ENCODE assay signal across 10 cellular contexts in the genomic region with DNA sequence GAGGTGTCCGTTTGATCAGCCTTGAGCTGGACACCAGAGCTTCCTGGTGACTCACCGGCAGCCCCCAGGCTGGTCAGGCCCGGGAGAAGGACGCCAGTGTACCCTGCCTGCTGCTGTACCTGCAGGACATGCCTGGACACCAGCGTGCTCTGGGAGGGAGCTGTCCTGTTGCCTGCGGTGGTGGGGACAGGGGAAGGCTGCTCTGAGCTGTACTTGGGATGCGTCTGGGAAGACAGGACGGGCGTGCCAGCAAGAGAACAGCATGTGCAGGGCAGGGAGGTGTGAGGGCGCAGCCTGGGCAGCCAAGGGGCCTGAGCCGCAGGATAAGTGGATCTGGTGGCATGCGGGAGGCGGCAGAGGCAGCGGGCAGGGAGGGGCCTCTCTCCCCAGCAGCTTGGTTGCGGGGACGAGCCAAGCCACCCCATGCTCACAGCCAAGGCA. TPM values are rescaled to one million over a fixed set of nuclear protein-coding genes. Genes with fewer than 3 reads are reported as not detected.
DNase-seq lines count a peak whose midpoint lies in the region; ATAC-seq and TF ChIP-seq lines count a peak whose summit lies in the region.
"Had no signal": no experiment of that assay in that cellular context is flagged by ENCODE, and none has a peak within 500 bp of the region (broad histone marks: within the 10 kb centered on the region; RNA-seq: fewer than 3 reads in every experiment).

No MANE protein-coding gene starts in this region.

- dilution Hi-C loops in mammary epithelial cell (cut with HindIII; ENCODE audit: low sequenced_read_pairs) = no loop called here

- no peaks in the 10 kb centered on the region for H3K27me3 ChIP-seq in mammary epithelial cell (ENCODE audit: insufficient read depth, low read length)

- CTCF ChIA-PET in mammary epithelial cell (lab: Charles Lee; ENCODE audit: low non-redundant PET) = interaction anchor here (0.5 to 2.0 kb wide), 6 partner anchors 19 to 686 kb away, joined by 3 to 28 read pairs (median 4); partner anchors contain the start of genes MRRF and RBM18

- H3K36me3 Mint-ChIP-seq in T-helper 2 cell treated with Interferon-gamma antibody and Interleukin-4, amounts not matched to agents 5 μg/mL and 100 μg/mL, for 36 hours (ENCODE audit: low read depth) = no peaks in the 10 kb centered on the region
- H3K36me3 Mint-ChIP-seq in immature natural killer cell = peaks cover 0 to 3% (median 0%) of the 10 kb centered on the region in 3 donors
- H3K36me3 Mint-ChIP-seq in stimulated activated memory B cell treated with anti-CD40 and anti-IgM and Interleukin-4, amounts not matched to agents 10 μg/mL and 1 μg/mL and 100 μg/mL, for 72 hours = no peaks in the 10 kb centered on the region

- in situ Hi-C loops in mammary epithelial cell (cut with MboI; ENCODE audit: low sequenced_read_pairs in 2 of 2) = loop anchor here (10.0 kb wide), 1 partner anchor 329 kb away; no protein-coding TSS in a partner anchor

- H3K36me3 ChIP-seq in mammary epithelial cell (ENCODE audit: insufficient read depth, low read length) = no peaks in the 10 kb centered on the region
- H3K36me3 ChIP-seq: adrenal gland had no signal

- no TSS peak for BruUV-seq in mammary epithelial cell (replicated peaks; lab: Mats Ljungman, UMichigan)

- no peaks in the 10 kb centered on the region for H4K20me1 ChIP-seq in mammary epithelial cell (ENCODE audit: insufficient read depth, low read length)

- peaks cover 25% of the 10 kb centered on the region for H3K4me1 ChIP-seq in mammary epithelial cell (ENCODE audit: insufficient read depth, low read length)

- H3K9ac ChIP-seq in mammary epithelial cell (ENCODE audit: insufficient read depth, low read length) = no peak overlapping the region

- no peak for TF ChIP-seq CTCF in mammary epithelial cell (conservative IDR thresholded peaks at IDR 0.05 in 1 of 2, IDR thresholded peaks at IDR 0.05 in 1 of 2; ENCODE audit: extremely low read depth in 1 of 2, insufficient read depth in 1 of 2, low read depth in 1 of 2, low read length in 2 of 2)

- H3K27ac ChIP-seq in mammary epithelial cell (ENCODE audit: insufficient read depth, low read depth, low read length) = no peak overlapping the region
- H3K27ac ChIP-seq: adrenal gland had no signal

- H3K27ac Mint-ChIP-seq in T-helper 2 cell treated with Interferon-gamma antibody and Interleukin-4, amounts not matched to agents 5 μg/mL and 100 μg/mL, for 36 hours = no peak overlapping the region
- H3K27ac Mint-ChIP-seq in immature natural killer cell = peak overlapping the region in 1 of 6 donors; percentile 74
- H3K27ac Mint-ChIP-seq in stimulated activated memory B cell treated with anti-CD40 and anti-IgM and Interleukin-4, amounts not matched to agents 10 μg/mL and 1 μg/mL and 100 μg/mL, for 72 hours = no peak overlapping the region

- 26% methylated on average over 9 of the region's 16 CpGs for WGBS in mammary epithelial cell (ENCODE audit: low coverage, missing lambda C conversion rate)

- H3K9me3 Mint-ChIP-seq in T-helper 2 cell treated with Interferon-gamma antibody and Interleukin-4, amounts not matched to agents 5 μg/mL and 100 μg/mL, for 36 hours = no peaks in the 10 kb centered on the region
- H3K9me3 Mint-ChIP-seq in immature natural killer cell = no peaks in the 10 kb centered on the region
- H3K9me3 Mint-ChIP-seq in stimulated activated memory B cell treated with anti-CD40 and anti-IgM and Interleukin-4, amounts not matched to agents 10 μg/mL and 1 μg/mL and 100 μg/mL, for 72 hours = no peaks in the 10 kb centered on the region

- H3K4me1 Mint-ChIP-seq in T-helper 2 cell treated with Interferon-gamma antibody and Interleukin-4, amounts not matched to agents 5 μg/mL and 100 μg/mL, for 36 hours (ENCODE audit: low read depth) = peaks cover 8% of the 10 kb centered on the region
- H3K4me1 Mint-ChIP-seq in immature natural killer cell = peaks cover 15 to 21% of the 10 kb centered on the region in 2 donors
- peaks cover 29% of the 10 kb centered on the region for H3K4me1 Mint-ChIP-seq in stimulated activated memory B cell treated with anti-CD40 and anti-IgM and Interleukin-4, amounts not matched to agents 10 μg/mL and 1 μg/mL and 100 μg/mL, for 72 hours

- no peak for ATAC-seq in stimulated activated memory B cell treated with anti-CD40 and anti-IgM and Interleukin-4, amounts not matched to agents 10 μg/mL and 1 μg/mL and 100 μg/mL, for 72 hours
- ATAC-seq in HG02588 (IDR thresholded peaks at IDR 0.05; ENCODE audit: unreplicated experiment) = no peak
- ATAC-seq in GM18520 (IDR thresholded peaks at IDR 0.05; ENCODE audit: unreplicated experiment) = no peak

- H3K27me3 Mint-ChIP-seq in T-helper 2 cell treated with Interferon-gamma antibody and Interleukin-4, amounts not matched to agents 5 μg/mL and 100 μg/mL, for 36 hours (ENCODE audit: low read depth) = peaks cover 41% of the 10 kb centered on the region
- peaks cover 4 to 6% (median 6%) of the 10 kb centered on the region in 3 donors for H3K27me3 Mint-ChIP-seq in immature natural killer cell (ENCODE audit: low read depth in 3 of 3)
- H3K27me3 Mint-ChIP-seq in stimulated activated memory B cell treated with anti-CD40 and anti-IgM and Interleukin-4, amounts not matched to agents 10 μg/mL and 1 μg/mL and 100 μg/mL, for 72 hours = peaks cover 59% of the 10 kb centered on the region

- no peaks in the 10 kb centered on the region for H3K9me3 ChIP-seq in mammary epithelial cell (replicated peaks; ENCODE audit: insufficient read depth, low read length)
- H3K9me3 ChIP-seq: adrenal gland had no signal

- H3K79me2 ChIP-seq in mammary epithelial cell (ENCODE audit: insufficient read depth, low read length) = no peaks in the 10 kb centered on the region

- no peak overlapping the region for H3K4me3 ChIP-seq in mammary epithelial cell (replicated peaks in 1 of 3; ENCODE audit: insufficient read depth in 1 of 3, low read depth in 2 of 3, low read length in 3 of 3)
- H3K4me3 ChIP-seq: adrenal gland had no signal

- peak overlapping the region; percentile 64 for H3K4me3 Mint-ChIP-seq in T-helper 2 cell treated with Interferon-gamma antibody and Interleukin-4, amounts not matched to agents 5 μg/mL and 100 μg/mL, for 36 hours
- H3K4me3 Mint-ChIP-seq in immature natural killer cell = peak overlapping the region in 4 of 5 donors; percentile 40 to 80 (median 72)
- peak overlapping the region; percentile 22 for H3K4me3 Mint-ChIP-seq in stimulated activated memory B cell treated with anti-CD40 and anti-IgM and Interleukin-4, amounts not matched to agents 10 μg/mL and 1 μg/mL and 100 μg/mL, for 72 hours

- peak overlapping the region; percentile 65 for H3K4me2 ChIP-seq in mammary epithelial cell (ENCODE audit: insufficient read depth, low read depth, low read length)

- intact Hi-C loops in mammary epithelial cell (cut with micrococcal nuclease) = loop anchor here (1.0 kb wide), 7 partner anchors 19 to 684 kb away; no protein-coding TSS in a partner anchor

- DNase-seq in T-helper 2 cell treated with Interferon-gamma antibody and Interleukin-4, amounts not matched to agents 5 μg/mL and 100 μg/mL, for 36 hours (ENCODE audit: low spot score) = no peak
- no peak for DNase-seq in T-helper 2 cell
- peak; percentile 68 for DNase-seq in mammary epithelial cell
- no peak for DNase-seq in immature natural killer cell
- no peak for DNase-seq in NCI-H345 treated with DMSO at 0.1 percent for 48 hours (lab: John Stamatoyannopoulos, UW; ENCODE audit: unreplicated experiment)

- H2AFZ ChIP-seq in mammary epithelial cell (ENCODE audit: low read depth, low read length) = peak overlapping the region; percentile 90

RNA-seq across cellular contexts. Expression of gene TTLL11, which starts 32.8 kb away (rescaled TPM):
- total RNA-seq in mammary epithelial cell = 10 to 100 TPM in 1 of 2 donors, 1 to 10 TPM in 1; 5.7 to 17.5 TPM
- polyA plus RNA-seq in mammary epithelial cell (5.3 TPM), immature natural killer cell (1 to 10 TPM; 3.1 to 8.3 (median 5.6) TPM)
- 1.3 TPM for polyA minus RNA-seq in mammary epithelial cell

RNA-seq across cellular contexts. Expression of gene NDUFA8, which starts 33.7 kb away (rescaled TPM):
- 10 to 100 TPM; 26.0 to 77.4 TPM for total RNA-seq in mammary epithelial cell
- 111 TPM for polyA plus RNA-seq in mammary epithelial cell
- 36.5 TPM for polyA minus RNA-seq in mammary epithelial cell
- 10 to 100 TPM; 67.9 to 89.2 (median 79.3) TPM for polyA plus RNA-seq in immature natural killer cell

RNA-seq across cellular contexts. Expression of gene MORN5, which starts 33.8 kb away (rescaled TPM):
- total RNA-seq in mammary epithelial cell = not detected
- not detected for polyA plus RNA-seq in mammary epithelial cell
- polyA minus RNA-seq in mammary epithelial cell = not detected
- not detected for polyA plus RNA-seq in immature natural killer cell
- polyA plus RNA-seq: AG04450 had no signal
